ENCODE assay signal across 10 cellular contexts in genomic region chr18:22604390-22604985, GRCh38.
DNase-seq lines count a peak whose midpoint lies in the region; ATAC-seq and TF ChIP-seq lines count a peak whose summit lies in the region.
"Had no signal": no experiment of that assay in that cellular context is flagged by ENCODE, and none has a peak within 500 bp of the region (broad histone marks: within the 10 kb centered on the region; RNA-seq: fewer than 3 reads in every experiment).

No MANE protein-coding gene starts in this region.

- H3K9me3 Mint-ChIP-seq in MCF 10A (ENCODE audit: unreplicated experiment) (no peaks in the 10 kb centered on the region), nephron (no peaks in the 10 kb centered on the region)

- H3K4me3 ChIP-seq in breast epithelium = peak overlapping the region in 2 of 3 donors; percentile 39 to 61
- H3K4me3 ChIP-seq: GM23248 had no signal

- no peaks in the 10 kb centered on the region for H3K36me3 ChIP-seq in breast epithelium

- no peak for TF ChIP-seq POLR2A in breast epithelium (IDR thresholded peaks at IDR 0.05)

- TF ChIP-seq CTCF in breast epithelium (IDR thresholded peaks at IDR 0.05) (no peak), MCF 10A (IDR thresholded peaks at IDR 0.05; ENCODE audit: unreplicated experiment) (no peak), nephron (IDR thresholded peaks at IDR 0.05; ENCODE audit: unreplicated experiment in 3 of 3) (no peak)

- H3K27ac ChIP-seq in breast epithelium = peak overlapping the region; percentile 74 to 83
- H3K27ac ChIP-seq: GM23248 had no signal

- no peaks in the 10 kb centered on the region for H3K27me3 ChIP-seq in breast epithelium

- ATAC-seq in HG02870 (IDR thresholded peaks at IDR 0.05; ENCODE audit: unreplicated experiment) = no peak

- no peak overlapping the region for H3K27ac Mint-ChIP-seq in MCF 10A (ENCODE audit: low read depth, unreplicated experiment)
- peak overlapping the region; percentile 88 to 95 (median 94) for H3K27ac Mint-ChIP-seq in nephron

- peaks cover 14% of the 10 kb centered on the region for H3K4me1 Mint-ChIP-seq in MCF 10A (ENCODE audit: insufficient read depth, unreplicated experiment)
- peaks cover 51% of the 10 kb centered on the region for H3K4me1 Mint-ChIP-seq in nephron

- CTCF ChIA-PET in MCF 10A (lab: Yijun Ruan, JAX) = interaction anchor here (0.7 to 1.5 kb wide), 2 partner anchors 13 to 102 kb away, joined by 3 read pairs; no protein-coding TSS in a partner anchor

- DNase-seq in breast epithelium (ENCODE audit: low spot score in 2 of 2) (peak; percentile 41 to 55), MCF 10A (ENCODE audit: unreplicated experiment) (no peak), glomerular endothelial cell (ENCODE audit: extremely low read depth, low read depth, low spot score) (peak; percentile 62), AML-193 (lab: John Stamatoyannopoulos, UW) (no peak), T-helper 1 cell (no peak), GOT3 (lab: John Stamatoyannopoulos, UW) (no peak)
- DNase-seq: ACHN, GM23248 had no signal

- no peaks in the 10 kb centered on the region for H3K9me3 ChIP-seq in breast epithelium

- peaks cover 4% of the 10 kb centered on the region for H3K27me3 Mint-ChIP-seq in MCF 10A (ENCODE audit: insufficient read depth, unreplicated experiment)
- no peaks in the 10 kb centered on the region for H3K27me3 Mint-ChIP-seq in nephron (ENCODE audit: low read depth)

- BruUV-seq in MCF 10A (replicated peaks; lab: Mats Ljungman, UMichigan) = no TSS peak

- no peak overlapping the region for H3K4me3 Mint-ChIP-seq in MCF 10A (ENCODE audit: unreplicated experiment)
- peak overlapping the region in 1 of 3 experiments; percentile 12 for H3K4me3 Mint-ChIP-seq in nephron

- POLR2A ChIA-PET in MCF 10A (lab: Yijun Ruan, JAX) = interaction anchor here (0.7 to 1.5 kb wide), 2 partner anchors 13 to 16 kb away, joined by 3 read pairs; no protein-coding TSS in a partner anchor

- H3K36me3 Mint-ChIP-seq in MCF 10A (ENCODE audit: insufficient read depth, unreplicated experiment) (no peaks in the 10 kb centered on the region), nephron (ENCODE audit: low read depth) (no peaks in the 10 kb centered on the region)

- H3K4me1 ChIP-seq in breast epithelium = no peaks in the 10 kb centered on the region

- intact Hi-C loops in breast epithelium (cut with DNase I; ENCODE audit: low total_unique reads) (no loop called here), MCF 10A (cut with micrococcal nuclease) (no loop called here)

Comparison
In these comparisons a context has a peak if more than half of its experiments do, and no peak if none do; other contexts are left out.
1. DNase-seq: peak in breast epithelium (2 of 2) and glomerular endothelial cell (single experiment); none in MCF 10A (single experiment), AML-193 (0 of 2), T-helper 1 cell (0 of 5) and GOT3 (single experiment).